ENCODE assay signal across 8 cellular contexts in genomic region chr9:118170032-118170955, GRCh38.
A peak's percentile ranks its signal among the peaks of the same experiment; 100 is the strongest.
DNase-seq lines count a peak whose midpoint lies in the region; ATAC-seq lines count a peak whose summit lies in the region.

No MANE protein-coding gene starts in this region.

- no peaks in the 10 kb centered on the region for H3K4me1 ChIP-seq in adipocyte (ENCODE audit: control insufficient read depth, insufficient read depth, low read length)

- peak; percentile 58 for DNase-seq in NCI-H1436 (lab: John Stamatoyannopoulos, UW)
- DNase-seq in NCI-H1436 treated with DMSO at 0.1 percent for 48 hours (lab: John Stamatoyannopoulos, UW) = no peak
- peak; percentile 48 for DNase-seq in NCI-H1694 (lab: John Stamatoyannopoulos, UW)
- peak; percentile 20 for DNase-seq in adipocyte (ENCODE audit: low read depth)
- DNase-seq in iris pigment epithelial cell (ENCODE audit: low read depth) = peak; percentile 42

- no peaks in the 10 kb centered on the region for H3K9me3 ChIP-seq in adipocyte (ENCODE audit: control insufficient read depth, low read length)

- H3K9ac ChIP-seq in adipocyte (ENCODE audit: low read length) = no peak overlapping the region

- H3K4me3 ChIP-seq in adipocyte (ENCODE audit: low read length) = no peak overlapping the region

- ATAC-seq in HG02763 (IDR thresholded peaks at IDR 0.05; ENCODE audit: unreplicated experiment) = no peak
- no peak for ATAC-seq in HG03520 (IDR thresholded peaks at IDR 0.05; ENCODE audit: unreplicated experiment)
- no peak for ATAC-seq in HG02623 (IDR thresholded peaks at IDR 0.05; ENCODE audit: unreplicated experiment)

- no peaks in the 10 kb centered on the region for H3K36me3 ChIP-seq in adipocyte (ENCODE audit: control insufficient read depth, insufficient read depth, low read length, severe bottlenecking)

- H3K27me3 ChIP-seq in adipocyte (replicated peaks; ENCODE audit: control insufficient read depth, insufficient read depth, low read length) = peaks cover 3% of the 10 kb centered on the region
